ENCODE assay signal across 25 cellular contexts in genomic region chr18:79579807-79580480, GRCh38.
A peak's percentile ranks its signal among the peaks of the same experiment; 100 is the strongest.
DNase-seq lines count a peak whose midpoint lies in the region; ATAC-seq and TF ChIP-seq lines count a peak whose summit lies in the region.
"Had no signal": no experiment of that assay in that cellular context is flagged by ENCODE, and none has a peak within 500 bp of the region (broad histone marks: within the 10 kb centered on the region; RNA-seq: fewer than 3 reads in every experiment).

No MANE protein-coding gene starts in this region.

- H3K4me1 ChIP-seq in upper lobe of right lung, result peaks cover 14% of the 10 kb centered on the region

- intact Hi-C loops in upper lobe of right lung (cut with DNase I), result no loop called here

- no peaks in the 10 kb centered on the region for H3K27me3 Mint-ChIP-seq in activated naive CD8-positive, alpha-beta T cell treated with anti-CD3 and anti-CD28 coated beads, Interleukin-2, amount 10 ng/mL, durations not matched to agents 7 days and 5 days
- no peaks in the 10 kb centered on the region for H3K27me3 Mint-ChIP-seq in activated naive CD8-positive, alpha-beta T cell treated with anti-CD3 and anti-CD28 coated beads for 36 hours
- H3K27me3 Mint-ChIP-seq in WTC11 (ENCODE audit: low read depth) (no peaks in the 10 kb centered on the region), nephron (ENCODE audit: low read depth) (peaks cover 3% of the 10 kb centered on the region)
- H3K27me3 Mint-ChIP-seq: activated CD4-positive, alpha-beta memory T cell treated with anti-CD3 and anti-CD28 coated beads for 36 hours had no signal

- no peak overlapping the region for H3K4me3 ChIP-seq in upper lobe of right lung
- H3K4me3 ChIP-seq: BLaER1 treated with 17β-estradiol and CSF1 and Interleukin-3, amounts not matched to agents 10 nM and 100 nM; gastroesophageal sphincter; GM23338 had no signal

- no peak for ATAC-seq in activated naive CD8-positive, alpha-beta T cell treated with anti-CD3 and anti-CD28 coated beads, Interleukin-2, amount 10 ng/mL, durations not matched to agents 7 days and 5 days (ENCODE audit: low read depth)
- ATAC-seq in WTC11 (no peak), upper lobe of right lung (no peak), HG03457 (IDR thresholded peaks at IDR 0.05; ENCODE audit: unreplicated experiment) (no peak)
- ATAC-seq: gastroesophageal sphincter had no signal

- no peak for TF ChIP-seq CTCF in WTC11 (IDR thresholded peaks at IDR 0.05)
- no peak for TF ChIP-seq CTCF in nephron (IDR thresholded peaks at IDR 0.05; ENCODE audit: unreplicated experiment in 3 of 3)
- TF ChIP-seq CTCF in upper lobe of right lung (IDR thresholded peaks at IDR 0.05), result no peak

- H3K4me3 Mint-ChIP-seq in activated naive CD8-positive, alpha-beta T cell treated with anti-CD3 and anti-CD28 coated beads, Interleukin-2, amount 10 ng/mL, durations not matched to agents 7 days and 5 days, result no peak overlapping the region
- no peak overlapping the region for H3K4me3 Mint-ChIP-seq in activated naive CD8-positive, alpha-beta T cell treated with anti-CD3 and anti-CD28 coated beads for 36 hours
- H3K4me3 Mint-ChIP-seq in WTC11 (no peak overlapping the region), nephron (peak overlapping the region in 1 of 3 experiments; percentile 1)
- H3K4me3 Mint-ChIP-seq: activated CD4-positive, alpha-beta memory T cell treated with anti-CD3 and anti-CD28 coated beads for 36 hours; GM23338; T-helper 2 cell treated with Interferon-gamma antibody and Interleukin-4, amounts not matched to agents 5 μg/mL and 100 μg/mL, for 36 hours had no signal

- no peaks in the 10 kb centered on the region for H3K9me3 ChIP-seq in upper lobe of right lung
- H3K9me3 ChIP-seq: BLaER1 treated with 17β-estradiol and CSF1 and Interleukin-3, amounts not matched to agents 10 nM and 100 nM; gastroesophageal sphincter had no signal

- DNase-seq in activated naive CD8-positive, alpha-beta T cell treated with anti-CD3 and anti-CD28 coated beads, Interleukin-2, amount 10 ng/mL, durations not matched to agents 7 days and 5 days, result peak; percentile 28
- no peak for DNase-seq in activated naive CD8-positive, alpha-beta T cell treated with anti-CD3 and anti-CD28 coated beads for 36 hours
- DNase-seq in WTC11 (ENCODE audit: low spot score) (no peak), upper lobe of right lung (peak; percentile 46), NCI-H187 (lab: John Stamatoyannopoulos, UW) (no peak), NCI-H146 treated with DMSO at 0.1 percent for 48 hours (lab: John Stamatoyannopoulos, UW; ENCODE audit: unreplicated experiment) (no peak)
- DNase-seq: ACHN; activated CD4-positive, alpha-beta memory T cell treated with anti-CD3 and anti-CD28 coated beads for 36 hours; activated gamma-delta T cell treated with Interleukin-2 at 50 U/mL for 16 hours; amygdala; DND-41; hypothalamus; Karpas-422; MV-4-11; NCI-H1694 treated with DMSO at 0.1 percent for 48 hours; NCI-H526 treated with DMSO at 0.1 percent for 48 hours; small intestine; stimulated activated CD4-positive, alpha-beta T cell treated with anti-CD3 and anti-CD28 coated beads, Interleukin-2, amount 100 ng/mL, for 24 hours had no signal

- H3K4me1 Mint-ChIP-seq in activated naive CD8-positive, alpha-beta T cell treated with anti-CD3 and anti-CD28 coated beads, Interleukin-2, amount 10 ng/mL, durations not matched to agents 7 days and 5 days, result peaks cover 11% of the 10 kb centered on the region
- H3K4me1 Mint-ChIP-seq in activated naive CD8-positive, alpha-beta T cell treated with anti-CD3 and anti-CD28 coated beads for 36 hours, result peaks cover 7% of the 10 kb centered on the region
- peaks cover 4% of the 10 kb centered on the region; the same call in 1 of the 2 replicates for H3K4me1 Mint-ChIP-seq in WTC11
- peaks cover 45% of the 10 kb centered on the region for H3K4me1 Mint-ChIP-seq in nephron

- no peaks in the 10 kb centered on the region for H3K27me3 ChIP-seq in upper lobe of right lung
- H3K27me3 ChIP-seq: BLaER1 treated with 17β-estradiol and CSF1 and Interleukin-3, amounts not matched to agents 10 nM and 100 nM; gastroesophageal sphincter had no signal

- CTCF ChIA-PET in WTC11 (lab: Charles Lee), result no interaction called here

- no peak overlapping the region for H3K27ac Mint-ChIP-seq in activated naive CD8-positive, alpha-beta T cell treated with anti-CD3 and anti-CD28 coated beads, Interleukin-2, amount 10 ng/mL, durations not matched to agents 7 days and 5 days
- no peak overlapping the region for H3K27ac Mint-ChIP-seq in activated naive CD8-positive, alpha-beta T cell treated with anti-CD3 and anti-CD28 coated beads for 36 hours
- peak overlapping the region; percentile 41 for H3K27ac Mint-ChIP-seq in WTC11
- peak overlapping the region in 2 of 3 experiments; percentile 74 to 75 for H3K27ac Mint-ChIP-seq in nephron
- H3K27ac Mint-ChIP-seq: activated CD4-positive, alpha-beta memory T cell treated with anti-CD3 and anti-CD28 coated beads for 36 hours; GM23338; T-helper 2 cell treated with Interferon-gamma antibody and Interleukin-4, amounts not matched to agents 5 μg/mL and 100 μg/mL, for 36 hours had no signal

- POLR2A ChIA-PET in activated naive CD8-positive, alpha-beta T cell treated with anti-CD3 and anti-CD28 coated beads, Interleukin-2, amount 10 ng/mL, durations not matched to agents 7 days and 5 days (lab: Charles Lee), result no interaction called here
- POLR2A ChIA-PET in WTC11 (lab: Charles Lee), result no interaction called here

- H3K36me3 ChIP-seq in upper lobe of right lung, result no peaks in the 10 kb centered on the region
- H3K36me3 ChIP-seq: BLaER1 treated with 17β-estradiol and CSF1 and Interleukin-3, amounts not matched to agents 10 nM and 100 nM; gastroesophageal sphincter had no signal

- H3K27ac ChIP-seq in upper lobe of right lung, result no peak overlapping the region
- H3K27ac ChIP-seq: BLaER1 treated with 17β-estradiol and CSF1 and Interleukin-3, amounts not matched to agents 10 nM and 100 nM; gastroesophageal sphincter; RWPE1 had no signal

- no peaks in the 10 kb centered on the region for H3K9me3 Mint-ChIP-seq in activated naive CD8-positive, alpha-beta T cell treated with anti-CD3 and anti-CD28 coated beads, Interleukin-2, amount 10 ng/mL, durations not matched to agents 7 days and 5 days
- no peaks in the 10 kb centered on the region for H3K9me3 Mint-ChIP-seq in activated naive CD8-positive, alpha-beta T cell treated with anti-CD3 and anti-CD28 coated beads for 36 hours
- peaks cover 10% of the 10 kb centered on the region; the same call in 1 of the 2 replicates for H3K9me3 Mint-ChIP-seq in WTC11
- no peaks in the 10 kb centered on the region for H3K9me3 Mint-ChIP-seq in nephron
- H3K9me3 Mint-ChIP-seq: activated CD4-positive, alpha-beta memory T cell treated with anti-CD3 and anti-CD28 coated beads for 36 hours; GM23338; T-helper 2 cell treated with Interferon-gamma antibody and Interleukin-4, amounts not matched to agents 5 μg/mL and 100 μg/mL, for 36 hours had no signal

- no peaks in the 10 kb centered on the region for H3K36me3 Mint-ChIP-seq in activated naive CD8-positive, alpha-beta T cell treated with anti-CD3 and anti-CD28 coated beads, Interleukin-2, amount 10 ng/mL, durations not matched to agents 7 days and 5 days
- no peaks in the 10 kb centered on the region for H3K36me3 Mint-ChIP-seq in activated naive CD8-positive, alpha-beta T cell treated with anti-CD3 and anti-CD28 coated beads for 36 hours
- H3K36me3 Mint-ChIP-seq in WTC11, result no peaks in the 10 kb centered on the region
- H3K36me3 Mint-ChIP-seq in nephron (ENCODE audit: low read depth), result no peaks in the 10 kb centered on the region
- H3K36me3 Mint-ChIP-seq: activated CD4-positive, alpha-beta memory T cell treated with anti-CD3 and anti-CD28 coated beads for 36 hours had no signal

TF ChIP-seq in WTC11, 78 proteins besides CTCF, POLR2A, EP300 and RAD21 (continues in another document):
- no peak for TF ChIP-seq FOXP1 (CRISPR knock-in tag; IDR thresholded peaks at IDR 0.05; ENCODE audit: borderline replicate concordance)
- TF ChIP-seq SP1 (CRISPR knock-in tag; conservative IDR thresholded peaks at IDR 0.05), result no peak
- TF ChIP-seq, protein P1, sequence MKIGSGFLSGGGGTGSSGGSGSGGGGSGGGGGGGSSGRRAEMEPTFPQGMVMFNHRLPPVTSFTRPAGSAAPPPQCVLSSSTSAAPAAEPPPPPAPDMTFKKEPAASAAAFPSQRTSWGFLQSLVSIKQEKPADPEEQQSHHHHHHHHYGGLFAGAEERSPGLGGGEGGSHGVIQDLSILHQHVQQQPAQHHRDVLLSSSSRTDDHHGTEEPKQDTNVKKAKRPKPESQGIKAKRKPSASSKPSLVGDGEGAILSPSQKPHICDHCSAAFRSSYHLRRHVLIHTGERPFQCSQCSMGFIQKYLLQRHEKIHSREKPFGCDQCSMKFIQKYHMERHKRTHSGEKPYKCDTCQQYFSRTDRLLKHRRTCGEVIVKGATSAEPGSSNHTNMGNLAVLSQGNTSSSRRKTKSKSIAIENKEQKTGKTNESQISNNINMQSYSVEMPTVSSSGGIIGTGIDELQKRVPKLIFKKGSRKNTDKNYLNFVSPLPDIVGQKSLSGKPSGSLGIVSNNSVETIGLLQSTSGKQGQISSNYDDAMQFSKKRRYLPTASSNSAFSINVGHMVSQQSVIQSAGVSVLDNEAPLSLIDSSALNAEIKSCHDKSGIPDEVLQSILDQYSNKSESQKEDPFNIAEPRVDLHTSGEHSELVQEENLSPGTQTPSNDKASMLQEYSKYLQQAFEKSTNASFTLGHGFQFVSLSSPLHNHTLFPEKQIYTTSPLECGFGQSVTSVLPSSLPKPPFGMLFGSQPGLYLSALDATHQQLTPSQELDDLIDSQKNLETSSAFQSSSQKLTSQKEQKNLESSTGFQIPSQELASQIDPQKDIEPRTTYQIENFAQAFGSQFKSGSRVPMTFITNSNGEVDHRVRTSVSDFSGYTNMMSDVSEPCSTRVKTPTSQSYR (CRISPR knock-in tag; IDR thresholded peaks at IDR 0.05), result no peak
- TF ChIP-seq TEAD1 (CRISPR knock-in tag; IDR thresholded peaks at IDR 0.05), result no peak
- no peak for TF ChIP-seq ZNF512 (CRISPR knock-in tag; IDR thresholded peaks at IDR 0.05; ENCODE audit: borderline replicate concordance)
- no peak for TF ChIP-seq TEAD4 (CRISPR knock-in tag; IDR thresholded peaks at IDR 0.05)
- TF ChIP-seq ZNF423 (CRISPR knock-in tag; IDR thresholded peaks at IDR 0.05), result no peak
- TF ChIP-seq NFATC4 (CRISPR knock-in tag; IDR thresholded peaks at IDR 0.05), result no peak
- no peak for TF ChIP-seq KAT7 (CRISPR knock-in tag; IDR thresholded peaks at IDR 0.05; ENCODE audit: borderline replicate concordance)

Comparison
In these comparisons a context has a peak if more than half of its experiments do, and no peak if none do; other contexts are left out.
1. DNase-seq: peak in activated naive CD8-positive, alpha-beta T cell treated with anti-CD3 and anti-CD28 coated beads, Interleukin-2, amount 10 ng/mL, durations not matched to agents 7 days and 5 days (single experiment) and upper lobe of right lung (single experiment); none in activated naive CD8-positive, alpha-beta T cell treated with anti-CD3 and anti-CD28 coated beads for 36 hours (single experiment), WTC11 (single experiment), NCI-H187 (0 of 2) and NCI-H146 treated with DMSO at 0.1 percent for 48 hours (single experiment).
2. H3K27ac Mint-ChIP-seq: peak in WTC11 (single experiment) and nephron (2 of 3); none in activated naive CD8-positive, alpha-beta T cell treated with anti-CD3 and anti-CD28 coated beads, Interleukin-2, amount 10 ng/mL, durations not matched to agents 7 days and 5 days (single experiment) and activated naive CD8-positive, alpha-beta T cell treated with anti-CD3 and anti-CD28 coated beads for 36 hours (single experiment).